ENCODE assay signal across 18 cellular contexts in genomic region chr16:74738134-74738541, GRCh38. TPM values are rescaled to one million over a fixed set of nuclear protein-coding genes. Genes with fewer than 3 reads are reported as not detected.
DNase-seq lines count a peak whose midpoint lies in the region; ATAC-seq, FAIRE-seq and TF ChIP-seq lines count a peak whose summit lies in the region.
"Had no signal": no experiment of that assay in that cellular context is flagged by ENCODE, and none has a peak within 500 bp of the region (broad histone marks: within the 10 kb centered on the region; RNA-seq: fewer than 3 reads in every experiment).

No MANE protein-coding gene starts in this region.

- CTCF ChIA-PET in Caco-2 (lab: Charles Lee): interaction anchor here (1.3 kb wide), 1 partner anchor 125 kb away, joined by 3 read pairs; no protein-coding TSS in a partner anchor

- TF ChIP-seq CTCF in Caco-2 (IDR thresholded peaks at IDR 0.05; ENCODE audit: insufficient read depth in 1 of 2, low read depth in 1 of 2, low read length in 1 of 2, severe bottlenecking in 1 of 2, unreplicated experiment in 1 of 2) (no peak), astrocyte (IDR thresholded peaks at IDR 0.05; ENCODE audit: insufficient read depth, low read depth, low read length) (no peak)

- intact Hi-C loops in Caco-2 (cut with micrococcal nuclease; ENCODE audit: unreplicated experiment): no loop called here

- peak overlapping the region; percentile 45 for H3K4me2 ChIP-seq in astrocyte (ENCODE audit: low read length)

- H3K27me3 ChIP-seq in Caco-2 (replicated peaks; ENCODE audit: control insufficient read depth, insufficient read depth, low read length): no peaks in the 10 kb centered on the region
- no peaks in the 10 kb centered on the region for H3K27me3 ChIP-seq in astrocyte (ENCODE audit: insufficient read depth, low read length)
- no peaks in the 10 kb centered on the region for H3K27me3 ChIP-seq in layer of hippocampus (ENCODE audit: control insufficient read depth, insufficient read depth, low read length)
- H3K27me3 ChIP-seq in HAP-1 (ENCODE audit: low read depth): no peaks in the 10 kb centered on the region

- H3K9me3 ChIP-seq in Caco-2: no peaks in the 10 kb centered on the region
- H3K9me3 ChIP-seq in astrocyte (ENCODE audit: insufficient read depth, low read depth, low read length): no peaks in the 10 kb centered on the region
- H3K9me3 ChIP-seq in HAP-1: no peaks in the 10 kb centered on the region

- ATAC-seq in GM21360 (IDR thresholded peaks at IDR 0.05; ENCODE audit: unreplicated experiment): no peak
- no peak for ATAC-seq in GM21423 (IDR thresholded peaks at IDR 0.05; ENCODE audit: unreplicated experiment)
- ATAC-seq in GM21367 (IDR thresholded peaks at IDR 0.05; ENCODE audit: unreplicated experiment): no peak
- ATAC-seq: stimulated activated memory B cell treated with anti-CD40 and anti-IgM and Interleukin-4, amounts not matched to agents 10 μg/mL and 1 μg/mL and 100 μg/mL, for 72 hours had no signal

- no peak overlapping the region for H3K9ac ChIP-seq in astrocyte (ENCODE audit: low read length)

- no peaks in the 10 kb centered on the region for H3K79me2 ChIP-seq in astrocyte (ENCODE audit: insufficient read depth, low read length)

- peak overlapping the region; percentile 50 for H2AFZ ChIP-seq in astrocyte (ENCODE audit: low read depth, low read length)

- H4K20me1 ChIP-seq in astrocyte (ENCODE audit: insufficient read depth, low read length): no peaks in the 10 kb centered on the region

- H3K27ac Mint-ChIP-seq in Caco-2 (ENCODE audit: unreplicated experiment): peak overlapping the region; percentile 79
- H3K27ac Mint-ChIP-seq in astrocyte (ENCODE audit: unreplicated experiment): peak overlapping the region; percentile 53
- H3K27ac Mint-ChIP-seq: activated CD4-positive, alpha-beta memory T cell treated with anti-CD3 and anti-CD28 coated beads for 36 hours; HFFc6; stimulated activated memory B cell treated with anti-CD40 and anti-IgM and Interleukin-4, amounts not matched to agents 10 μg/mL and 1 μg/mL and 100 μg/mL, for 72 hours; T-helper 1 cell treated with Interleukin-12 subunit alpha and Interleukin-12 subunit beta and Interleukin-4 antibody, amounts not matched to agents 30 μg/mL and 1 μg/mL, for 36 hours had no signal

- DNase-seq in Caco-2: no peak
- peak; percentile 58 for DNase-seq in M059J (ENCODE audit: low read depth)
- peak; percentile 16 for DNase-seq in astrocyte (ENCODE audit: low read depth)
- no peak for DNase-seq in HAP-1 (ENCODE audit: low spot score in 2 of 2)
- DNase-seq: activated CD4-positive, alpha-beta memory T cell treated with anti-CD3 and anti-CD28 coated beads for 36 hours; DMS53; HFFc6; KBM-7 had no signal

- in situ Hi-C loops in HAP-1 (cut with MboI; ENCODE audit: low sequenced_read_pairs): no loop called here

- no peaks in the 10 kb centered on the region for H3K36me3 ChIP-seq in Caco-2 (ENCODE audit: control insufficient read depth, insufficient read depth, low read length)
- H3K36me3 ChIP-seq in astrocyte (ENCODE audit: insufficient read depth, low read length): no peaks in the 10 kb centered on the region
- H3K36me3 ChIP-seq in HAP-1 (replicated peaks): no peaks in the 10 kb centered on the region

- H3K27ac ChIP-seq in astrocyte (ENCODE audit: low read depth, low read length) (no peak overlapping the region), layer of hippocampus (ENCODE audit: low read depth, low read length) (peak overlapping the region; percentile 58)

- peaks cover 8% of the 10 kb centered on the region for H3K36me3 Mint-ChIP-seq in Caco-2 (ENCODE audit: insufficient read depth, unreplicated experiment)
- H3K36me3 Mint-ChIP-seq in astrocyte (ENCODE audit: low read depth, unreplicated experiment): no peaks in the 10 kb centered on the region
- H3K36me3 Mint-ChIP-seq: activated CD4-positive, alpha-beta memory T cell treated with anti-CD3 and anti-CD28 coated beads for 36 hours had no signal

- no peak for FAIRE-seq in astrocyte (lab: Jason Lieb, UNC)
- FAIRE-seq: GM12891, GM19239 had no signal

- H3K4me3 Mint-ChIP-seq in Caco-2 (ENCODE audit: unreplicated experiment): no peak overlapping the region
- H3K4me3 Mint-ChIP-seq in astrocyte (ENCODE audit: unreplicated experiment): no peak overlapping the region
- H3K4me3 Mint-ChIP-seq: activated CD4-positive, alpha-beta memory T cell treated with anti-CD3 and anti-CD28 coated beads for 36 hours; central memory CD8-positive, alpha-beta T cell; HFFc6; stimulated activated memory B cell treated with anti-CD40 and anti-IgM and Interleukin-4, amounts not matched to agents 10 μg/mL and 1 μg/mL and 100 μg/mL, for 72 hours; T-helper 1 cell treated with Interleukin-12 subunit alpha and Interleukin-12 subunit beta and Interleukin-4 antibody, amounts not matched to agents 30 μg/mL and 1 μg/mL, for 36 hours had no signal

- H3K27me3 Mint-ChIP-seq in Caco-2 (ENCODE audit: insufficient read depth, unreplicated experiment) (no peaks in the 10 kb centered on the region), astrocyte (ENCODE audit: low read depth, unreplicated experiment) (peaks cover 9% of the 10 kb centered on the region)
- H3K27me3 Mint-ChIP-seq: stimulated activated memory B cell treated with anti-CD40 and anti-IgM and Interleukin-4, amounts not matched to agents 10 μg/mL and 1 μg/mL and 100 μg/mL, for 72 hours had no signal

- POLR2A ChIA-PET in Caco-2 (lab: Charles Lee): no interaction called here

- H3K9me3 Mint-ChIP-seq in Caco-2 (ENCODE audit: unreplicated experiment): no peaks in the 10 kb centered on the region
- H3K9me3 Mint-ChIP-seq in astrocyte (ENCODE audit: unreplicated experiment): no peaks in the 10 kb centered on the region
- H3K9me3 Mint-ChIP-seq: activated CD4-positive, alpha-beta memory T cell treated with anti-CD3 and anti-CD28 coated beads for 36 hours; central memory CD8-positive, alpha-beta T cell; HFFc6; stimulated activated memory B cell treated with anti-CD40 and anti-IgM and Interleukin-4, amounts not matched to agents 10 μg/mL and 1 μg/mL and 100 μg/mL, for 72 hours; T-helper 1 cell treated with Interleukin-12 subunit alpha and Interleukin-12 subunit beta and Interleukin-4 antibody, amounts not matched to agents 30 μg/mL and 1 μg/mL, for 36 hours had no signal

- H3K4me1 Mint-ChIP-seq in Caco-2 (ENCODE audit: low read depth, unreplicated experiment) (no peaks in the 10 kb centered on the region), astrocyte (ENCODE audit: low read depth, unreplicated experiment) (peaks cover 24% of the 10 kb centered on the region)
- H3K4me1 Mint-ChIP-seq: central memory CD8-positive, alpha-beta T cell had no signal

- BruUV-seq in Caco-2 (replicated peaks; lab: Mats Ljungman, UMichigan): no TSS peak

- H3K4me3 ChIP-seq in Caco-2 (ENCODE audit: low read depth, low read length) (no peak overlapping the region), astrocyte (ENCODE audit: insufficient read depth, low read depth, low read length) (no peak overlapping the region), HAP-1 (no peak overlapping the region)

- H3K4me1 ChIP-seq in Caco-2 (peaks cover 3% of the 10 kb centered on the region), astrocyte (ENCODE audit: insufficient read depth, low read length) (peaks cover 19% of the 10 kb centered on the region), HAP-1 (no peaks in the 10 kb centered on the region)

RNA-seq across cellular contexts. Expression of gene FA2H, which starts 36.5 kb away (rescaled TPM):
- total RNA-seq in Caco-2 (2022) (20.1 and 21.3 TPM in 2 replicates), astrocyte (0.14 TPM in 1 of 2 replicates, not detected in the other)
- not detected in 2 replicates for total RNA-seq in M059J (2014; rRNA removed; shearing (Covaris generic))
- total RNA-seq: HFFc6, pulmonary artery endothelial cell had no signal

RNA-seq across cellular contexts. Expression of gene MLKL, which starts 37.5 kb away (rescaled TPM):
- total RNA-seq in Caco-2 (2022): 9.7 and 10.8 TPM in 2 replicates
- total RNA-seq in M059J (2014; rRNA removed; shearing (Covaris generic)): 14.4 and 25.1 TPM in 2 replicates
- total RNA-seq in astrocyte: 5.6 and 6.2 TPM in 2 replicates

Comparison
In these comparisons a context has a peak if more than half of its experiments do, and no peak if none do; other contexts are left out.
1. DNase-seq: peak in M059J (single experiment) and astrocyte (single experiment); none in Caco-2 (0 of 2) and HAP-1 (0 of 2).
2. RNA of gene FA2H, which starts 36.5 kb away (total RNA-seq): 20.1 to 21.3 TPM in Caco-2; 0.14 TPM in astrocyte and not detected in M059J; every median in the first group is over 10 times any median in the second.